ENCODE assay signal across 1 cellular context in the genomic region with DNA sequence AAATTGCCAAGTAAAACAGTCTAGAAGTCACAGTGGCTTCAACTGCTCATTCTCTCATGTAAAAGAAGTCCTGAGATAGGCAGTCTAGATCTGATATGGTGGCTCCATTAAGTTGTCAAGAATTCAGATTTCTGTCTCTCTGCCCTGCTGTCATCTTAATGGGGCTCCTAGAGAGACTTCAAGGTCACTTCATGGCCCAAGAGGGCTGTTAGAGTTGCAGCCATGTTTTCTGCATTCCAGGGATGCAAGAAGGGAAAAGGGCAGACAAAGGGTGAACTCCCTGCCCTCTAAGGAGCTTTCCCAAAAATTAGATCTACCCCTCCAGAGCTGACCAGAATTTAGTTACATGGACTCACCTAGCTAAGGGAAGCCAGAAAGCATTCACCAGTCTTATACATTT.
TF ChIP-seq lines count a peak whose summit lies in the region.

No MANE protein-coding gene starts in this region.

TF ChIP-seq in A549, 52 proteins besides CTCF, POLR2A, EP300 and RAD21:
- TF ChIP-seq EHMT2 (IDR thresholded peaks at IDR 0.05; ENCODE audit: low read depth) (no peak), HOXB13 (CRISPR knock-in tag; IDR thresholded peaks at IDR 0.05; ENCODE audit: low read depth) (no peak), POLR2AphosphoS2 (conservative IDR thresholded peaks at IDR 0.05; ENCODE audit: low read length) (no peak), CHD2 (IDR thresholded peaks at IDR 0.05; ENCODE audit: low read length, partially characterized antibody) (no peak)
